Comparison of ENCODE assay signal across 12 cellular contexts in the genomic region with DNA sequence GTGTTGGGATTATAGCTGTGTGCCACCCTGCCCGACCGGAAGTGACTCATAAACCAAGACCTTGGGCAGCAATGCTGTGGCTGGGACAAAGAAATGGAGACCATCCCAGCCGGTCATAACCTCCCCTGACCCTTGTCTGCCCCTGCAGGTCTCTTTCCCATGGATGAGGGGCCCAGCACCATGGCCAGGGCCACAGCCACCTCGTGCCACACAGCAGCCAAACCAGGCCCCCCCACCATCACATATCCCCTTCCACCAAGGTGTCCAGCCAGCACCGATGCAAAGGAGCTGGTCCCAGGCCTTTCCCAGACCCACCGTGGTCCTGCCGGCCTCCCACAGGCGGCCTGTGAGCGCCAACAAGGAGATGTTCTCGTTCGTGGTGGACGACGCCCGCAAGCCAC.
"Had no signal": no experiment of that assay in that cellular context is flagged by ENCODE, and none has a peak within 500 bp of the region (broad histone marks: within the 10 kb centered on the region; RNA-seq: fewer than 3 reads in every experiment).

No MANE protein-coding gene starts in this region.

- H3K4me3 Mint-ChIP-seq: activated naive CD8-positive, alpha-beta T cell; stimulated activated naive B cell treated with anti-CD40 and anti-IgM and Interleukin-4, amounts not matched to agents 10 μg/mL and 1 μg/mL and 100 μg/mL, for 72 hours had no signal

- H3K4me3 ChIP-seq: esophagus squamous epithelium, sigmoid colon, spleen, thoracic aorta, upper lobe of left lung had no signal

- H3K36me3 ChIP-seq: esophagus squamous epithelium, sigmoid colon, spleen, thoracic aorta, upper lobe of left lung had no signal

- H3K27ac Mint-ChIP-seq: activated naive CD8-positive, alpha-beta T cell; stimulated activated naive B cell treated with anti-CD40 and anti-IgM and Interleukin-4, amounts not matched to agents 10 μg/mL and 1 μg/mL and 100 μg/mL, for 72 hours had no signal

- H3K4me1 ChIP-seq: parathyroid adenoma, spleen had no signal

- H3K27me3 ChIP-seq: esophagus squamous epithelium, sigmoid colon, upper lobe of left lung had no signal

- H3K27ac ChIP-seq: esophagus squamous epithelium, parathyroid adenoma, sigmoid colon, spleen, thoracic aorta, upper lobe of left lung had no signal

- ATAC-seq: stimulated activated naive B cell treated with anti-CD40 and anti-IgM and Interleukin-4, amounts not matched to agents 10 μg/mL and 1 μg/mL and 100 μg/mL, for 72 hours had no signal

- DNase-seq: activated CD4-positive, alpha-beta T cell treated with anti-CD3 and anti-CD28 coated beads, Interleukin-2, amount 50 U/mL, for 4 hours; effector CD4-positive, alpha-beta T cell; esophagus squamous epithelium; sigmoid colon; spleen; stimulated activated naive B cell treated with anti-CD40 and anti-IgM and Interleukin-4, amounts not matched to agents 10 μg/mL and 1 μg/mL and 100 μg/mL, for 72 hours; T-helper 2 cell had no signal

- H2AFZ ChIP-seq: parathyroid adenoma had no signal

- H3K9me3 ChIP-seq: esophagus squamous epithelium, sigmoid colon, thoracic aorta, upper lobe of left lung had no signal

- H3K9me3 Mint-ChIP-seq: natural killer cell treated with Interleukin-12 subunit alpha and Interleukin-12 subunit beta and Interleukin-15 and Interleukin-18, amount 100 ng/mL, for 72 hours had no signal

- H3K9ac ChIP-seq: parathyroid adenoma had no signal

- H3K36me3 Mint-ChIP-seq: activated naive CD8-positive, alpha-beta T cell had no signal
